In the genomic region with DNA sequence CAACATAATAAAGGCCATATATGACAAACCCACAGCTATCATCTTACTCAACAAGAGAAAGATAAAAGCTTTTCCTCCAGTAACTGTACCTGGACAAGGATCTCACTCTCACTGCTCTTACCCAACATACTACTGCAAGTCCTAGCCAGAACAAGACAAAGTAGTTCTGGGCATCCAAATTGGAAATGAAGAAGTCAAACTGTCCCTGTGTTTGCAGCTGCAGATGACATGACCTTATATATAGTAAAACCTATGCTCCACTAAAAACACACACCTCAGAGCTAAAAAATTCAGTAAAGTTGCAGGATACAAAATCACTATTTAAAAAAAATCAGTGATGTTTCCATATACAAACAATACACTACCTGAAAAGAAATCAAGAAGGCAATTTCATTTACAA, we compare ENCODE assay signal across 28 cellular contexts. TPM values are rescaled to one million over a fixed set of nuclear protein-coding genes. Genes with fewer than 3 reads are reported as not detected.
DNase-seq lines count a peak whose midpoint lies in the region; ATAC-seq, FAIRE-seq and TF ChIP-seq lines count a peak whose summit lies in the region.
"Had no signal": no experiment of that assay in that cellular context is flagged by ENCODE, and none has a peak within 500 bp of the region (broad histone marks: within the 10 kb centered on the region; RNA-seq: fewer than 3 reads in every experiment).

No MANE protein-coding gene starts in this region.

- H3K27ac Mint-ChIP-seq in activated naive CD8-positive, alpha-beta T cell: peak overlapping the region; percentile 67
- no peak overlapping the region for H3K27ac Mint-ChIP-seq in activated naive CD8-positive, alpha-beta T cell treated with anti-CD3 and anti-CD28 coated beads for 36 hours
- peak overlapping the region in 2 of 3 donors; percentile 26 to 52 for H3K27ac Mint-ChIP-seq in IgD-negative memory B cell
- H3K27ac Mint-ChIP-seq: mesothelial cell of epicardium had no signal

- H3K4me1 ChIP-seq in K562 (replicated peaks in 1 of 2; ENCODE audit: control insufficient read depth in 2 of 2, insufficient read depth in 2 of 2, low read length in 2 of 2): peaks cover 7 to 12% of the 10 kb centered on the region in 2 experiments; a peak in 4 of 5 replicates
- H3K4me1 ChIP-seq in gastrocnemius medialis: peaks cover 80 to 88% of the 10 kb centered on the region in 2 donors

- H3K27me3 Mint-ChIP-seq in activated naive CD8-positive, alpha-beta T cell: no peaks in the 10 kb centered on the region
- H3K27me3 Mint-ChIP-seq in activated naive CD8-positive, alpha-beta T cell treated with anti-CD3 and anti-CD28 coated beads for 36 hours: no peaks in the 10 kb centered on the region
- no peaks in the 10 kb centered on the region for H3K27me3 Mint-ChIP-seq in IgD-negative memory B cell

- H3K36me3 Mint-ChIP-seq in activated naive CD8-positive, alpha-beta T cell: peaks cover 24% of the 10 kb centered on the region
- peaks cover 50% of the 10 kb centered on the region for H3K36me3 Mint-ChIP-seq in activated naive CD8-positive, alpha-beta T cell treated with anti-CD3 and anti-CD28 coated beads for 36 hours
- H3K36me3 Mint-ChIP-seq in IgD-negative memory B cell: peaks cover 4% of the 10 kb centered on the region

- ATAC-seq in K562 (0 out of 3 replicates have a peak, but pooled peaks have one; percentile 9), gastrocnemius medialis (no peak), HG03135 (IDR thresholded peaks at IDR 0.05; ENCODE audit: unreplicated experiment) (no peak), HG03045 (IDR thresholded peaks at IDR 0.05; ENCODE audit: unreplicated experiment) (no peak), GM21786 (IDR thresholded peaks at IDR 0.05; ENCODE audit: unreplicated experiment) (no peak)

- no peak for DNase-seq in activated naive CD8-positive, alpha-beta T cell treated with anti-CD3 and anti-CD28 coated beads for 36 hours
- no peak for DNase-seq in K562 (ENCODE audit: extremely low read depth in 1 of 4, low spot score in 3 of 4)
- DNase-seq in gastrocnemius medialis: no peak
- DNase-seq: activated CD4-positive, alpha-beta T cell treated with anti-CD3 and anti-CD28 coated beads for 48 hours; activated effector memory CD4-positive, alpha-beta T cell treated with anti-CD3 and anti-CD28 coated beads, Interleukin-2, amount 50 U/mL, for 16 hours; brain microvascular endothelial cell; DMS153; GF-D8; glutamatergic neuron; MG63; NCI-H226; NCI-H748 treated with DMSO at 0.1 percent for 48 hours; SIG-M5; sigmoid colon; T-helper 1 cell had no signal

- TF ChIP-seq POLR2A in K562 (conservative IDR thresholded peaks at IDR 0.05) (no peak), gastrocnemius medialis (IDR thresholded peaks at IDR 0.05) (no peak)

- intact Hi-C loops in K562 (cut with micrococcal nuclease) (no loop called here), gastrocnemius medialis (cut with DNase I; ENCODE audit: low total_unique reads) (loop anchor here (2.0 to 10.0 kb wide), 2 partner anchors 266 to 326 kb away; no protein-coding TSS in a partner anchor)

- H3K79me2 ChIP-seq in K562 (ENCODE audit: control insufficient read depth, insufficient read depth, low read length): peaks cover 98% of the 10 kb centered on the region

- H3K9me3 ChIP-seq in K562 (replicated peaks; ENCODE audit: control insufficient read depth, insufficient read depth, low read depth, low read length): no peaks in the 10 kb centered on the region
- no peaks in the 10 kb centered on the region for H3K9me3 ChIP-seq in gastrocnemius medialis
- H3K9me3 ChIP-seq: suprapubic skin had no signal

- peaks cover 69% of the 10 kb centered on the region for H3K4me1 Mint-ChIP-seq in activated naive CD8-positive, alpha-beta T cell (ENCODE audit: low read depth)
- peaks cover 57% of the 10 kb centered on the region for H3K4me1 Mint-ChIP-seq in activated naive CD8-positive, alpha-beta T cell treated with anti-CD3 and anti-CD28 coated beads for 36 hours
- H3K4me1 Mint-ChIP-seq in IgD-negative memory B cell: peaks cover 53 to 74% (median 68%) of the 10 kb centered on the region in 3 donors

- H3K27ac ChIP-seq in K562 (ENCODE audit: extremely low read depth, low read depth, low read length) (no peak overlapping the region), gastrocnemius medialis (peak overlapping the region; percentile 83 to 86 (median 85))
- H3K27ac ChIP-seq: brain microvascular endothelial cell, C4-2B, coronary artery, sigmoid colon, suprapubic skin had no signal

- H3K4me3 ChIP-seq in K562 (no peak overlapping the region), gastrocnemius medialis (no peak overlapping the region)
- H3K4me3 ChIP-seq: adrenal gland, coronary artery, HAP-1, MG63, sigmoid colon, suprapubic skin had no signal

- no peak for FAIRE-seq in K562 (lab: Jason Lieb, UNC)
- FAIRE-seq: endometrium, urothelium cell line had no signal

- POLR2A ChIA-PET in K562 (lab: Yijun Ruan, JAX): interaction anchor here (0.6 to 1.3 kb wide), 5 partner anchors 10 to 31 kb away, joined by 3 to 6 read pairs (median 4); no protein-coding TSS in a partner anchor

- TF ChIP-seq RAD21 in K562 (CRISPR knock-in tag; conservative IDR thresholded peaks at IDR 0.05 in 1 of 2, IDR thresholded peaks at IDR 0.05 in 1 of 2): no peak

- no peak overlapping the region for H2AFZ ChIP-seq in K562 (ENCODE audit: low read depth, low read length)

- H3K36me3 ChIP-seq in K562 (ENCODE audit: control insufficient read depth, insufficient read depth, low read length) (peaks cover 5% of the 10 kb centered on the region; the same call in 2 of the 3 replicates), gastrocnemius medialis (no peaks in the 10 kb centered on the region)
- H3K36me3 ChIP-seq: adrenal gland, brain microvascular endothelial cell, HAP-1, sigmoid colon, suprapubic skin had no signal

- H4K20me1 ChIP-seq in K562 (replicated peaks; ENCODE audit: control insufficient read depth, insufficient read depth, low read length): peaks cover 40% of the 10 kb centered on the region

- in situ Hi-C loops in K562 (cut with MboI) (no loop called here), gastrocnemius medialis (cut with MboI; ENCODE audit: low sequenced_read_pairs in 4 of 4) (no loop called here)

- H3K4me3 Mint-ChIP-seq in activated naive CD8-positive, alpha-beta T cell: no peak overlapping the region
- no peak overlapping the region for H3K4me3 Mint-ChIP-seq in activated naive CD8-positive, alpha-beta T cell treated with anti-CD3 and anti-CD28 coated beads for 36 hours
- H3K4me3 Mint-ChIP-seq in IgD-negative memory B cell: peak overlapping the region in 1 of 4 donors; percentile 2
- H3K4me3 Mint-ChIP-seq: mesothelial cell of epicardium had no signal

- TF ChIP-seq CTCF in K562 (IDR thresholded peaks at IDR 0.05 in 2 of 3, conservative IDR thresholded peaks at IDR 0.05 in 1 of 3; ENCODE audit: insufficient read depth in 2 of 3, low read depth in 1 of 3, low read length in 3 of 3) (no peak), gastrocnemius medialis (IDR thresholded peaks at IDR 0.05 in 4 of 5, conservative IDR thresholded peaks at IDR 0.05 in 1 of 5) (no peak)

- BruUV-seq in K562 (replicated peaks; lab: Mats Ljungman, UMichigan): no TSS peak

- H3K27me3 ChIP-seq in K562 (ENCODE audit: control insufficient read depth in 2 of 2, insufficient read depth in 2 of 2, low read length in 2 of 2): no peaks in the 10 kb centered on the region
- H3K27me3 ChIP-seq in gastrocnemius medialis: no peaks in the 10 kb centered on the region
- H3K27me3 ChIP-seq: adrenal gland, brain microvascular endothelial cell, MG63, sigmoid colon, suprapubic skin had no signal

- peaks cover 11% of the 10 kb centered on the region for H3K9me1 ChIP-seq in K562 (ENCODE audit: control insufficient read depth, insufficient read depth, low read length)

- CTCF ChIA-PET in K562 (lab: Yijun Ruan, JAX; ENCODE audit: low intra/inter-chr PET ratio): no interaction called here

- H3K9ac ChIP-seq in K562 (ENCODE audit: insufficient read depth in 1 of 2, low read depth in 2 of 2, low read length in 2 of 2): no peak overlapping the region

- peaks cover 13% of the 10 kb centered on the region for H3K9me3 Mint-ChIP-seq in activated naive CD8-positive, alpha-beta T cell (ENCODE audit: low read depth)
- peaks cover 19% of the 10 kb centered on the region for H3K9me3 Mint-ChIP-seq in activated naive CD8-positive, alpha-beta T cell treated with anti-CD3 and anti-CD28 coated beads for 36 hours
- H3K9me3 Mint-ChIP-seq in IgD-negative memory B cell: peaks cover 0 to 9% (median 5%) of the 10 kb centered on the region in 3 donors

- no peak for TF ChIP-seq EP300 in K562 (IDR thresholded peaks at IDR 0.05; ENCODE audit: low read length)

- no peak overlapping the region for H3K4me2 ChIP-seq in K562 (ENCODE audit: insufficient read depth, low read length)

RNA-seq across cellular contexts. Expression of gene USP34, which starts 32.2 kb away (rescaled TPM):
- 10 to 100 TPM; 59.4 to 64.2 TPM for total RNA-seq in activated naive CD8-positive, alpha-beta T cell treated with anti-CD3 and anti-CD28 coated beads for 36 hours
- 21.5 TPM for polyA plus RNA-seq in IgD-negative memory B cell
- total RNA-seq in K562 (2011; cell fraction: chromatin; rRNA removed; ENCODE audit: low replicate concordance): 203 and 710 TPM in 2 replicates
- total RNA-seq in K562 (2011; cell fraction: nucleolus; rRNA removed): 62.7 and 117 TPM in 2 replicates
- total RNA-seq in K562 (2011; cell fraction: nucleoplasm; rRNA removed): 187 and 292 TPM in 2 replicates
- 61.8 and 61.9 TPM in 2 replicates for total RNA-seq in K562 (2014; rRNA removed)
- total RNA-seq in K562 (2014; rRNA removed; fragmentation: Illumina TruSeq; extraction: Trizol): 98.7 and 111 TPM in 2 replicates
- total RNA-seq in K562 (2015; rRNA removed; fragmentation: Illumina TruSeq; extraction: Trizol): 89.9 and 94.3 TPM in 2 replicates
- 67.8 and 73.6 TPM in 2 replicates for total RNA-seq in K562 (2021)
- polyA plus RNA-seq in K562 (2011; rRNA removed): 69.1 and 82.1 TPM in 2 replicates
- 24.1 and 44.7 TPM in 2 replicates for polyA plus RNA-seq in K562 (2011; cell fraction: cytosol; rRNA removed)
- polyA plus RNA-seq in K562 (2011; cell fraction: nucleus; rRNA removed): 109 and 150 TPM in 2 replicates
- polyA plus RNA-seq in K562 (2012): 46.1 and 63.7 TPM in 2 replicates
- polyA plus RNA-seq in K562 (2014; fragmentation: Illumina TruSeq; extraction: Trizol): 83.8 and 108 TPM in 2 replicates
- polyA plus RNA-seq in K562 (2014; fragmentation: Nextera tagmentation; extraction: Ambion mirVana): 10 to 100 TPM; 19.8 to 38.7 TPM
- 48.3 and 54.1 TPM in 2 replicates for polyA plus RNA-seq in K562 (2014; rRNA removed)
- 252 and 297 TPM in 2 replicates for polyA minus RNA-seq in K562 (2011; rRNA and poly(A)+ RNA removed)
- 70.3 and 94.8 TPM in 2 replicates for polyA minus RNA-seq in K562 (2011; cell fraction: cytosol; rRNA and poly(A)+ RNA removed)
- polyA minus RNA-seq in K562 (2011; cell fraction: nucleus; rRNA and poly(A)+ RNA removed): 139 and 212 TPM in 2 replicates
- 100 to 1,000 TPM in 1 of 4 donors, 10 to 100 TPM in 3; 64.5 to 150 (median 76.3) TPM for total RNA-seq in gastrocnemius medialis
